14 cellular contexts compared by ENCODE assay signal in genomic region chr12:75699728-75700496, GRCh38.
DNase-seq lines count a peak whose midpoint lies in the region; ATAC-seq and TF ChIP-seq lines count a peak whose summit lies in the region.
"Had no signal": no experiment of that assay in that cellular context is flagged by ENCODE, and none has a peak within 500 bp of the region (broad histone marks: within the 10 kb centered on the region; RNA-seq: fewer than 3 reads in every experiment).

No MANE protein-coding gene starts in this region.

- H3K27me3 ChIP-seq in adipocyte (replicated peaks; ENCODE audit: control insufficient read depth, insufficient read depth, low read length) (no peaks in the 10 kb centered on the region), heart right ventricle (no peaks in the 10 kb centered on the region), left lung (no peaks in the 10 kb centered on the region)
- H3K27me3 ChIP-seq: upper lobe of left lung had no signal

- DNase-seq in NCI-H2196 treated with DMSO at 0.1 percent for 48 hours (lab: John Stamatoyannopoulos, UW; ENCODE audit: unreplicated experiment) (peak; percentile 33), NCI-H2196 (lab: John Stamatoyannopoulos, UW; ENCODE audit: unreplicated experiment) (no peak), adipocyte (ENCODE audit: low read depth) (peak; percentile 48), heart right ventricle (peak in 1 of 2 donors; percentile 46), renal cortical epithelial cell (ENCODE audit: low read depth) (peak; percentile 16), left lung (no peak), NCI-H82 (lab: John Stamatoyannopoulos, UW) (no peak)
- no peak for DNase-seq in stimulated activated CD4-positive, alpha-beta T cell treated with anti-CD3 and anti-CD28 coated beads, Interleukin-4, amount 100 ng/mL, for 1 hour
- DNase-seq: activated naive CD8-positive, alpha-beta T cell treated with anti-CD3 and anti-CD28 coated beads, Interleukin-2, amount 50 U/mL, for 24 hours; head of caudate nucleus; left colon; NCI-H187 treated with DMSO at 0.1 percent for 48 hours; upper lobe of left lung had no signal

- H3K9me3 ChIP-seq in adipocyte (ENCODE audit: control insufficient read depth, low read length) (no peaks in the 10 kb centered on the region), heart right ventricle (no peaks in the 10 kb centered on the region), left lung (no peaks in the 10 kb centered on the region)
- H3K9me3 ChIP-seq: A549, upper lobe of left lung had no signal

- H3K4me3 ChIP-seq in adipocyte (ENCODE audit: low read length) (no peak overlapping the region), heart right ventricle (no peak overlapping the region), left lung (no peak overlapping the region)
- H3K4me3 ChIP-seq: A549, upper lobe of left lung had no signal

- no peak for TF ChIP-seq CTCF in heart right ventricle (IDR thresholded peaks at IDR 0.05)
- no peak for TF ChIP-seq CTCF in left lung (IDR thresholded peaks at IDR 0.05)

- H3K27ac ChIP-seq in heart right ventricle = peak overlapping the region in 7 of 10 donors; percentile 5 to 64 (median 24)
- H3K27ac ChIP-seq in left lung = no peak overlapping the region
- H3K27ac ChIP-seq: upper lobe of left lung had no signal

- H3K9ac ChIP-seq in adipocyte (ENCODE audit: low read length) = no peak overlapping the region

- H3K36me3 ChIP-seq in adipocyte (ENCODE audit: control insufficient read depth, insufficient read depth, low read length, severe bottlenecking) (no peaks in the 10 kb centered on the region), heart right ventricle (no peaks in the 10 kb centered on the region), left lung (no peaks in the 10 kb centered on the region)
- H3K36me3 ChIP-seq: upper lobe of left lung had no signal

- peak in 7 of 8 donors; percentile 20 to 80 (median 71) for ATAC-seq in heart right ventricle
- no peak for ATAC-seq in left lung
- ATAC-seq: A549; activated naive CD8-positive, alpha-beta T cell treated with anti-CD3 and anti-CD28 coated beads, Interleukin-2, amount 50 U/mL, for 24 hours; left colon had no signal

- H3K4me1 ChIP-seq in adipocyte (ENCODE audit: control insufficient read depth, insufficient read depth, low read length) = no peaks in the 10 kb centered on the region
- peaks cover 0 to 30% (median 7%) of the 10 kb centered on the region in 9 donors for H3K4me1 ChIP-seq in heart right ventricle
- H3K4me1 ChIP-seq in left lung = no peaks in the 10 kb centered on the region
- H3K4me1 ChIP-seq: A549, upper lobe of left lung had no signal

- intact Hi-C loops in heart right ventricle (cut with DNase I) = no loop called here
- intact Hi-C loops in left lung (cut with DNase I) = no loop called here

- 38 to 47% methylated on average over 7 of the region's 7 CpGs for WGBS in heart right ventricle, 2 donors

Comparison
In these comparisons a context has a peak if more than half of its experiments do, and no peak if none do; other contexts are left out.
1. DNase-seq: peak in NCI-H2196 treated with DMSO at 0.1 percent for 48 hours (single experiment), adipocyte (single experiment) and renal cortical epithelial cell (single experiment); none in NCI-H2196 (single experiment), left lung (0 of 2), NCI-H82 (single experiment) and stimulated activated CD4-positive, alpha-beta T cell treated with anti-CD3 and anti-CD28 coated beads, Interleukin-4, amount 100 ng/mL, for 1 hour (single experiment).
2. H3K27ac ChIP-seq: peak in heart right ventricle (7 of 10); none in left lung (0 of 2).